In the genomic region with DNA sequence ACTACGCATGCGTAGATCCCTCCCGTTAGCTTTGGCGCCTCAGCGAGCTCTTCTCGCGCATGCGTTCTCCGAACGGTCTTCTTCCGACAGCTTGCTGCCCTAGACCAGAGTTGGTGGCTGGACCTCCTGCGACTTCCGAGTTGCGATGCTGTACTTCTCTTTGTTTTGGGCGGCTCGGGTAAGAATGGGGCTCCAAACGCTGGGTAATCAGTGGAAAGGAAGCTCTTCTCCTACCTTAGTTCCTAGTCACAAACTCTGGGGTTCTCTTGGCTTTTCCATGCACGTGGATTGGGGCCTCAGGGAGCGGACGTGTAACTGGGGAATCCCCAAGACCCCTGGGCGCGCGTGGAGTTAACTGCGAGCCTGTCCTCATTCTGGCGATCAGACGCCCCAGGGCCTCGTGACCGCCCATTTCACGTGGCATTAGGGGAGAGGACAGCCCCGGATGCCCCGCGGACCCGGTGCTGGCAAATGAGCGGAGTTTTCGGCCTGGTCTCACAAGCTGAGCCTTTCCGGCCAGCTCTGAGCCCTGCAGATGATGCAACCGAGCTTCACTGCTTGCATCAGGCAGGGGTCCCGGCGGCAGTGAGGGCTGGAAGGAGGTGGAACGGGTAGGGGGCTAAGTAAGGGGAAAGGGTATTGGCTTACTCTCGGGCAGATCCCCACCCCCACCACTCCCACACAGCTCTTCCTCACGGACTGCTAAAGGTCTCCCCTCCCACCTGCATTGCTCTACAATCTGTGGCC, we compare ENCODE assay signal across 8 cellular contexts. TPM values are rescaled to one million over a fixed set of nuclear protein-coding genes. Genes with fewer than 3 reads are reported as not detected.
DNase-seq lines count a peak whose midpoint lies in the region; ATAC-seq and TF ChIP-seq lines count a peak whose summit lies in the region.

A gene (plus strand): TSS at position 78 of the 747 bp plus-strand sequence. CDS start 68 bp downstream, at position 146.

- H3K4me3 ChIP-seq in effector memory CD4-positive, alpha-beta T cell (ENCODE audit: insufficient read depth, low read depth, low read length, poor library complexity, severe bottlenecking) = peak within 1 kb of the TSS; percentile 66

- peaks cover 57% of the 10 kb centered on the region for H3K4me1 Mint-ChIP-seq in CD14-positive monocyte
- peaks cover 67% of the 10 kb centered on the region for H3K4me1 Mint-ChIP-seq in activated CD8-positive, alpha-beta T cell treated with anti-CD3 and anti-CD28 coated beads, Interleukin-2, amount 10 ng/mL, durations not matched to agents 7 days and 5 days (ENCODE audit: low read depth)

- H3K9me3 ChIP-seq in effector memory CD4-positive, alpha-beta T cell (ENCODE audit: control insufficient read depth, low read length) = no peaks in the 10 kb centered on the region

- H3K36me3 ChIP-seq in effector memory CD4-positive, alpha-beta T cell (ENCODE audit: control insufficient read depth, insufficient read depth, low read length) = peaks cover 30% of the 10 kb centered on the region

- CTCF ChIA-PET in activated CD8-positive, alpha-beta T cell treated with anti-CD3 and anti-CD28 coated beads, Interleukin-2, amount 10 ng/mL, durations not matched to agents 7 days and 5 days (lab: Charles Lee) = interaction anchor here (0.9 to 13.5 kb wide), 15 partner anchors 12 to 870 kb away, joined by 3 to 389 read pairs (median 5); a partner anchor contains a TSS

- peak within 1 kb of the TSS; percentile 90 to 95 for H3K4me3 Mint-ChIP-seq in CD14-positive monocyte
- peak within 1 kb of the TSS; percentile 98 for H3K4me3 Mint-ChIP-seq in activated CD8-positive, alpha-beta T cell treated with anti-CD3 and anti-CD28 coated beads, Interleukin-2, amount 10 ng/mL, durations not matched to agents 7 days and 5 days

- peak within 1 kb of the TSS; percentile 53 for H3K27ac ChIP-seq in effector memory CD4-positive, alpha-beta T cell (ENCODE audit: insufficient read depth, low read length, poor library complexity, severe bottlenecking)

- DNase-seq in CD14-positive monocyte (ENCODE audit: low spot score) (peak; percentile 95), HS-5 (ENCODE audit: low read depth) (peak; percentile 85), NK-92 (lab: John Stamatoyannopoulos, UW; ENCODE audit: unreplicated experiment) (peak; percentile 49), lung microvascular endothelial cell (ENCODE audit: low read depth in 2 of 2) (peak; percentile 97)
- peak; percentile 96 for DNase-seq in activated CD8-positive, alpha-beta T cell treated with anti-CD3 and anti-CD28 coated beads, Interleukin-2, amount 10 ng/mL, durations not matched to agents 7 days and 5 days
- DNase-seq in effector memory CD4-positive, alpha-beta T cell = peak; percentile 80 to 90 (median 85)
- peak; percentile 79 to 94 (median 86) for DNase-seq in stimulated activated CD4-positive, alpha-beta T cell treated with anti-CD3 and anti-CD28 coated beads, TNF-alpha, amount 100 ng/mL, for 4 hours (ENCODE audit: low read depth in 3 of 3)

- no peak for TF ChIP-seq CTCF in CD14-positive monocyte (IDR thresholded peaks at IDR 0.05)

- intact Hi-C loops in CD14-positive monocyte (cut with micrococcal nuclease) = no loop called here

- peaks cover 31 to 45% (median 42%) of the 10 kb centered on the region in 3 donors for H3K27me3 Mint-ChIP-seq in CD14-positive monocyte (ENCODE audit: low read depth in 3 of 3)
- H3K27me3 Mint-ChIP-seq in activated CD8-positive, alpha-beta T cell treated with anti-CD3 and anti-CD28 coated beads, Interleukin-2, amount 10 ng/mL, durations not matched to agents 7 days and 5 days (ENCODE audit: low read depth) = peaks cover 21% of the 10 kb centered on the region

- peak within 1 kb of the TSS; percentile 93 to 99 (median 97) for H3K27ac Mint-ChIP-seq in CD14-positive monocyte
- H3K27ac Mint-ChIP-seq in activated CD8-positive, alpha-beta T cell treated with anti-CD3 and anti-CD28 coated beads, Interleukin-2, amount 10 ng/mL, durations not matched to agents 7 days and 5 days = peak within 1 kb of the TSS; percentile 94

- peaks cover 37% of the 10 kb centered on the region for H3K4me1 ChIP-seq in effector memory CD4-positive, alpha-beta T cell (ENCODE audit: control insufficient read depth, insufficient read depth, low read length, poor library complexity, severe bottlenecking)

- peaks cover 0 to 19% (median 7%) of the 10 kb centered on the region in 7 donors for H3K9me3 Mint-ChIP-seq in CD14-positive monocyte
- no peaks in the 10 kb centered on the region for H3K9me3 Mint-ChIP-seq in activated CD8-positive, alpha-beta T cell treated with anti-CD3 and anti-CD28 coated beads, Interleukin-2, amount 10 ng/mL, durations not matched to agents 7 days and 5 days (ENCODE audit: insufficient read depth)

- peaks cover 20% of the 10 kb centered on the region for H3K27me3 ChIP-seq in effector memory CD4-positive, alpha-beta T cell (replicated peaks; ENCODE audit: control insufficient read depth, insufficient read depth, low read length, poor library complexity, severe bottlenecking)

- peaks cover 42 to 53% of the 10 kb centered on the region in 2 donors for H3K36me3 Mint-ChIP-seq in CD14-positive monocyte
- H3K36me3 Mint-ChIP-seq in activated CD8-positive, alpha-beta T cell treated with anti-CD3 and anti-CD28 coated beads, Interleukin-2, amount 10 ng/mL, durations not matched to agents 7 days and 5 days (ENCODE audit: low read depth) = peaks cover 51% of the 10 kb centered on the region

- POLR2A ChIA-PET in activated CD8-positive, alpha-beta T cell treated with anti-CD3 and anti-CD28 coated beads, Interleukin-2, amount 10 ng/mL, durations not matched to agents 7 days and 5 days (lab: Charles Lee) = interaction anchor here (0.8 to 2.0 kb wide), 7 partner anchors 9 to 229 kb away, joined by 3 to 13 read pairs (median 5); no protein-coding TSS in a partner anchor

- peak; percentile 51 for ATAC-seq in GM19438 (IDR thresholded peaks at IDR 0.05; ENCODE audit: low read depth, unreplicated experiment)
- ATAC-seq in activated CD8-positive, alpha-beta T cell treated with anti-CD3 and anti-CD28 coated beads, Interleukin-2, amount 10 ng/mL, durations not matched to agents 7 days and 5 days = peak; percentile 74

RNA-seq across cellular contexts. Expression of the gene that starts here (rescaled TPM):
- 10 to 100 TPM; 36.8 to 39.8 TPM for polyA plus RNA-seq in CD14-positive monocyte
- 100 to 1,000 TPM; 194 to 208 TPM for total RNA-seq in activated CD8-positive, alpha-beta T cell treated with anti-CD3 and anti-CD28 coated beads, Interleukin-2, amount 10 ng/mL, durations not matched to agents 7 days and 5 days
- total RNA-seq in lung microvascular endothelial cell = 120 and 142 TPM in 2 replicates

Comparison
In these comparisons a context has a peak if more than half of its experiments do, and no peak if none do; other contexts are left out.
1. Peak in every context shown above with its lines: DNase-seq, ATAC-seq, H3K4me3 ChIP-seq and H3K27ac ChIP-seq.